In genomic region chr12:92070864-92071445, GRCh38 we compare ENCODE assay signal across 1 cellular context.
TF ChIP-seq lines count a peak whose summit lies in the region.

No MANE protein-coding gene starts in this region.

TF ChIP-seq in HepG2, 621 proteins besides CTCF, POLR2A, EP300 and RAD21 (continued from another document and continues in another):
- TF ChIP-seq, protein P1, sequence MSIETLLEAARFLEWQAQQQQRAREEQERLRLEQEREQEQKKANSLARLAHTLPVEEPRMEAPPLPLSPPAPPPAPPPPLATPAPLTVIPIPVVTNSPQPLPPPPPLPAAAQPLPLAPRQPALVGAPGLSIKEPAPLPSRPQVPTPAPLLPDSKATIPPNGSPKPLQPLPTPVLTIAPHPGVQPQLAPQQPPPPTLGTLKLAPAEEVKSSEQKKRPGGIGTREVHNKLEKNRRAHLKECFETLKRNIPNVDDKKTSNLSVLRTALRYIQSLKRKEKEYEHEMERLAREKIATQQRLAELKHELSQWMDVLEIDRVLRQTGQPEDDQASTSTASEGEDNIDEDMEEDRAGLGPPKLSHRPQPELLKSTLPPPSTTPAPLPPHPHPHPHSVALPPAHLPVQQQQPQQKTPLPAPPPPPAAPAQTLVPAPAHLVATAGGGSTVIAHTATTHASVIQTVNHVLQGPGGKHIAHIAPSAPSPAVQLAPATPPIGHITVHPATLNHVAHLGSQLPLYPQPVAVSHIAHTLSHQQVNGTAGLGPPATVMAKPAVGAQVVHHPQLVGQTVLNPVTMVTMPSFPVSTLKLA (IDR thresholded peaks at IDR 0.05), result no peak
- TF ChIP-seq TOE1 (CRISPR knock-in tag; IDR thresholded peaks at IDR 0.05), result peak; percentile 89; the same call in 1 of the 2 replicates
- TF ChIP-seq ZFP37 (CRISPR knock-in tag; IDR thresholded peaks at IDR 0.05; ENCODE audit: borderline replicate concordance), result no peak
- TF ChIP-seq ZNF280D (CRISPR knock-in tag; IDR thresholded peaks at IDR 0.05), result no peak
- no peak for TF ChIP-seq RBAK (CRISPR knock-in tag; IDR thresholded peaks at IDR 0.05)
- TF ChIP-seq TAF1 (CRISPR knock-in tag; IDR thresholded peaks at IDR 0.05), result no peak
- TF ChIP-seq HDAC1 (CRISPR knock-in tag; IDR thresholded peaks at IDR 0.05), result peak; percentile 69
- peak; percentile 85 for TF ChIP-seq PHF21A (CRISPR knock-in tag; IDR thresholded peaks at IDR 0.05)
- TF ChIP-seq ZNF33A (CRISPR knock-in tag; IDR thresholded peaks at IDR 0.05; ENCODE audit: borderline replicate concordance), result no peak
- TF ChIP-seq NKX3-1 (CRISPR knock-in tag; IDR thresholded peaks at IDR 0.05), result no peak
- TF ChIP-seq ETV5 (CRISPR knock-in tag; IDR thresholded peaks at IDR 0.05; ENCODE audit: borderline replicate concordance), result peak; percentile 85; the same call in 1 of the 2 replicates
- TF ChIP-seq FOXO1 (CRISPR knock-in tag; IDR thresholded peaks at IDR 0.05), result peak; percentile 97
- no peak for TF ChIP-seq ZNF224 (CRISPR knock-in tag; IDR thresholded peaks at IDR 0.05)
- TF ChIP-seq AHDC1 (CRISPR knock-in tag; IDR thresholded peaks at IDR 0.05; ENCODE audit: borderline replicate concordance), result peak; percentile 99
- TF ChIP-seq, protein P2, sequence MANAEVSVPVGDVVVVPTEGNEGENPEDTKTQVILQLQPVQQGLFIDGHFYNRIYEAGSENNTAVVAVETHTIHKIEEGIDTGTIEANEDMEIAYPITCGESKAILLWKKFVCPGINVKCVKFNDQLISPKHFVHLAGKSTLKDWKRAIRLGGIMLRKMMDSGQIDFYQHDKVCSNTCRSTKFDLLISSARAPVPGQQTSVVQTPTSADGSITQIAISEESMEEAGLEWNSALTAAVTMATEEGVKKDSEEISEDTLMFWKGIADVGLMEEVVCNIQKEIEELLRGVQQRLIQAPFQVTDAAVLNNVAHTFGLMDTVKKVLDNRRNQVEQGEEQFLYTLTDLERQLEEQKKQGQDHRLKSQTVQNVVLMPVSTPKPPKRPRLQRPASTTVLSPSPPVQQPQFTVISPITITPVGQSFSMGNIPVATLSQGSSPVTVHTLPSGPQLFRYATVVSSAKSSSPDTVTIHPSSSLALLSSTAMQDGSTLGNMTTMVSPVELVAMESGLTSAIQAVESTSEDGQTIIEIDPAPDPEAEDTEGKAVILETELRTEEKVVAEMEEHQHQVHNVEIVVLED (CRISPR knock-in tag; IDR thresholded peaks at IDR 0.05; ENCODE audit: borderline replicate concordance), result no peak
- no peak for TF ChIP-seq ZNF772 (CRISPR knock-in tag; IDR thresholded peaks at IDR 0.05)
- TF ChIP-seq ZNF34 (CRISPR knock-in tag; IDR thresholded peaks at IDR 0.05; ENCODE audit: borderline replicate concordance), result no peak
- TF ChIP-seq BRCA1 (CRISPR knock-in tag; IDR thresholded peaks at IDR 0.05), result no peak
- peak; percentile 44; the same call in 1 of the 2 replicates for TF ChIP-seq KDM5A (IDR thresholded peaks at IDR 0.05; ENCODE audit: borderline replicate concordance, low read length)
- TF ChIP-seq ZNF567 (CRISPR knock-in tag; IDR thresholded peaks at IDR 0.05; ENCODE audit: borderline replicate concordance), result no peak
- TF ChIP-seq ZNF749 (CRISPR knock-in tag; IDR thresholded peaks at IDR 0.05; ENCODE audit: borderline replicate concordance), result no peak
- peak; percentile 96 for TF ChIP-seq ZNF614 (CRISPR knock-in tag; IDR thresholded peaks at IDR 0.05; ENCODE audit: borderline replicate concordance)
- TF ChIP-seq, protein P3, sequence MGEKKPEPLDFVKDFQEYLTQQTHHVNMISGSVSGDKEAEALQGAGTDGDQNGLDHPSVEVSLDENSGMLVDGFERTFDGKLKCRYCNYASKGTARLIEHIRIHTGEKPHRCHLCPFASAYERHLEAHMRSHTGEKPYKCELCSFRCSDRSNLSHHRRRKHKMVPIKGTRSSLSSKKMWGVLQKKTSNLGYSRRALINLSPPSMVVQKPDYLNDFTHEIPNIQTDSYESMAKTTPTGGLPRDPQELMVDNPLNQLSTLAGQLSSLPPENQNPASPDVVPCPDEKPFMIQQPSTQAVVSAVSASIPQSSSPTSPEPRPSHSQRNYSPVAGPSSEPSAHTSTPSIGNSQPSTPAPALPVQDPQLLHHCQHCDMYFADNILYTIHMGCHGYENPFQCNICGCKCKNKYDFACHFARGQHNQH (CRISPR knock-in tag; IDR thresholded peaks at IDR 0.05), result peak; percentile 87
- peak; percentile 57; the same call in 1 of the 2 replicates for TF ChIP-seq MED13 (CRISPR knock-in tag; IDR thresholded peaks at IDR 0.05)
- TF ChIP-seq FOSL1 (CRISPR knock-in tag; IDR thresholded peaks at IDR 0.05; ENCODE audit: borderline replicate concordance), result no peak
- TF ChIP-seq, protein P4, sequence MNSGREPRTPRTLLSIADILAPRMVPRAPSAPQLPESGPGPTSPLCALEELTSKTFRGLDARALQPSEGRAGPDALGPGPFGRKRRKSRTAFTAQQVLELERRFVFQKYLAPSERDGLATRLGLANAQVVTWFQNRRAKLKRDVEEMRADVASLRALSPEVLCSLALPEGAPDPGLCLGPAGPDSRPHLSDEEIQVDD (CRISPR knock-in tag; IDR thresholded peaks at IDR 0.05; ENCODE audit: borderline replicate concordance), result no peak
- TF ChIP-seq KDM1A (CRISPR knock-in tag; IDR thresholded peaks at IDR 0.05), result peak; percentile 52; the same call in 1 of the 2 replicates
- TF ChIP-seq ZNF607 (CRISPR knock-in tag; IDR thresholded peaks at IDR 0.05; ENCODE audit: borderline replicate concordance), result 0 out of 2 replicates have a peak, but pooled peaks have one; percentile 35
- TF ChIP-seq ZNF674 (CRISPR knock-in tag; IDR thresholded peaks at IDR 0.05; ENCODE audit: low read depth), result no peak
- TF ChIP-seq, protein P5, sequence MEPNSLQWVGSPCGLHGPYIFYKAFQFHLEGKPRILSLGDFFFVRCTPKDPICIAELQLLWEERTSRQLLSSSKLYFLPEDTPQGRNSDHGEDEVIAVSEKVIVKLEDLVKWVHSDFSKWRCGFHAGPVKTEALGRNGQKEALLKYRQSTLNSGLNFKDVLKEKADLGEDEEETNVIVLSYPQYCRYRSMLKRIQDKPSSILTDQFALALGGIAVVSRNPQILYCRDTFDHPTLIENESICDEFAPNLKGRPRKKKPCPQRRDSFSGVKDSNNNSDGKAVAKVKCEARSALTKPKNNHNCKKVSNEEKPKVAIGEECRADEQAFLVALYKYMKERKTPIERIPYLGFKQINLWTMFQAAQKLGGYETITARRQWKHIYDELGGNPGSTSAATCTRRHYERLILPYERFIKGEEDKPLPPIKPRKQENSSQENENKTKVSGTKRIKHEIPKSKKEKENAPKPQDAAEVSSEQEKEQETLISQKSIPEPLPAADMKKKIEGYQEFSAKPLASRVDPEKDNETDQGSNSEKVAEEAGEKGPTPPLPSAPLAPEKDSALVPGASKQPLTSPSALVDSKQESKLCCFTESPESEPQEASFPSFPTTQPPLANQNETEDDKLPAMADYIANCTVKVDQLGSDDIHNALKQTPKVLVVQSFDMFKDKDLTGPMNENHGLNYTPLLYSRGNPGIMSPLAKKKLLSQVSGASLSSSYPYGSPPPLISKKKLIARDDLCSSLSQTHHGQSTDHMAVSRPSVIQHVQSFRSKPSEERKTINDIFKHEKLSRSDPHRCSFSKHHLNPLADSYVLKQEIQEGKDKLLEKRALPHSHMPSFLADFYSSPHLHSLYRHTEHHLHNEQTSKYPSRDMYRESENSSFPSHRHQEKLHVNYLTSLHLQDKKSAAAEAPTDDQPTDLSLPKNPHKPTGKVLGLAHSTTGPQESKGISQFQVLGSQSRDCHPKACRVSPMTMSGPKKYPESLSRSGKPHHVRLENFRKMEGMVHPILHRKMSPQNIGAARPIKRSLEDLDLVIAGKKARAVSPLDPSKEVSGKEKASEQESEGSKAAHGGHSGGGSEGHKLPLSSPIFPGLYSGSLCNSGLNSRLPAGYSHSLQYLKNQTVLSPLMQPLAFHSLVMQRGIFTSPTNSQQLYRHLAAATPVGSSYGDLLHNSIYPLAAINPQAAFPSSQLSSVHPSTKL (CRISPR knock-in tag; IDR thresholded peaks at IDR 0.05), result peak; percentile 97
- TF ChIP-seq LRRFIP1 (CRISPR knock-in tag; conservative IDR thresholded peaks at IDR 0.05), result no peak
- no peak for TF ChIP-seq ATM (IDR thresholded peaks at IDR 0.05; ENCODE audit: borderline replicate concordance)
- no peak for TF ChIP-seq TIGD3 (CRISPR knock-in tag; IDR thresholded peaks at IDR 0.05; ENCODE audit: borderline replicate concordance)
- TF ChIP-seq NR2F2 (IDR thresholded peaks at IDR 0.05; ENCODE audit: borderline replicate concordance, low read depth), result peak; percentile 76; the same call in 1 of the 2 replicates
- TF ChIP-seq, protein P6, sequence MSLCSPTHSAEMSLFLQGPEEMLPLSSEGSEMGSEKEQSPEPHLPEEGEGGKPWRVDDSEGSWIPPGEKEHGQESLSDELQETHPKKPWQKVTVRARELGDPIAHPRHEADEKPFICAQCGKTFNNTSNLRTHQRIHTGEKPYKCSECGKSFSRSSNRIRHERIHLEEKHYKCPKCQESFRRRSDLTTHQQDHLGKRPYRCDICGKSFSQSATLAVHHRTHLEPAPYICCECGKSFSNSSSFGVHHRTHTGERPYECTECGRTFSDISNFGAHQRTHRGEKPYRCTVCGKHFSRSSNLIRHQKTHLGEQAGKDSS (CRISPR knock-in tag; IDR thresholded peaks at IDR 0.05; ENCODE audit: borderline replicate concordance, low read depth), result no peak; the same call in 1 of the 2 replicates
